In genomic region chr1:114153621-114154145, GRCh38 we compare ENCODE assay signal across 8 cellular contexts. TPM values are rescaled to one million over a fixed set of nuclear protein-coding genes. Genes with fewer than 3 reads are reported as not detected.
A peak's percentile ranks its signal among the peaks of the same experiment; 100 is the strongest.
DNase-seq lines count a peak whose midpoint lies in the region; ATAC-seq and TF ChIP-seq lines count a peak whose summit lies in the region.
"Had no signal": no experiment of that assay in that cellular context is flagged by ENCODE, and none has a peak within 500 bp of the region (broad histone marks: within the 10 kb centered on the region; RNA-seq: fewer than 3 reads in every experiment).

A gene with protein sequence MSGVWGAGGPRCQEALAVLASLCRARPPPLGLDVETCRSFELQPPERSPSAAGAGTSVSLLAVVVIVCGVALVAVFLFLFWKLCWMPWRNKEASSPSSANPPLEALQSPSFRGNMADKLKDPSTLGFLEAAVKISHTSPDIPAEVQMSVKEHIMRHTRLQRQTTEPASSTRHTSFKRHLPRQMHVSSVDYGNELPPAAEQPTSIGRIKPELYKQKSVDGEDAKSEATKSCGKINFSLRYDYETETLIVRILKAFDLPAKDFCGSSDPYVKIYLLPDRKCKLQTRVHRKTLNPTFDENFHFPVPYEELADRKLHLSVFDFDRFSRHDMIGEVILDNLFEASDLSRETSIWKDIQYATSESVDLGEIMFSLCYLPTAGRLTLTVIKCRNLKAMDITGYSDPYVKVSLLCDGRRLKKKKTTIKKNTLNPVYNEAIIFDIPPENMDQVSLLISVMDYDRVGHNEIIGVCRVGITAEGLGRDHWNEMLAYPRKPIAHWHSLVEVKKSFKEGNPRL (minus strand): TSS chr1:114153869. CDS start chr1:114153772, 97 bp downstream.

- H3K36me3 Mint-ChIP-seq in activated T-cell treated with anti-CD3 and anti-CD28 coated beads, Interleukin-2, amount 50 U/mL, for 72 hours (ENCODE audit: insufficient read depth in 2 of 2): no peaks in the 10 kb centered on the region
- no peaks in the 10 kb centered on the region for H3K36me3 Mint-ChIP-seq in stimulated activated effector memory CD8-positive, alpha-beta T cell treated with anti-CD3 and anti-CD28 coated beads, Interleukin-12 subunit alpha, Interleukin-12 subunit beta, amount 100 ng/mL, for 72 hours
- no peaks in the 10 kb centered on the region for H3K36me3 Mint-ChIP-seq in Calu3 (ENCODE audit: insufficient read depth, unreplicated experiment)

- peaks cover 24% of the 10 kb centered on the region for H3K36me3 ChIP-seq in HUES48 (ENCODE audit: control insufficient read depth, insufficient read depth, low read length)

- H3K27me3 ChIP-seq in HUES48 (ENCODE audit: control insufficient read depth, insufficient read depth, low read length): peaks cover 30% of the 10 kb centered on the region

- peaks cover 14% of the 10 kb centered on the region for H3K4me1 Mint-ChIP-seq in activated T-cell treated with anti-CD3 and anti-CD28 coated beads, Interleukin-2, amount 50 U/mL, for 72 hours (ENCODE audit: low read depth)
- H3K4me1 Mint-ChIP-seq in stimulated activated effector memory CD8-positive, alpha-beta T cell treated with anti-CD3 and anti-CD28 coated beads, Interleukin-12 subunit alpha, Interleukin-12 subunit beta, amount 100 ng/mL, for 72 hours: peaks cover 14% of the 10 kb centered on the region
- no peaks in the 10 kb centered on the region for H3K4me1 Mint-ChIP-seq in Calu3 (ENCODE audit: low read depth, unreplicated experiment)

- H3K27ac ChIP-seq in HUES48 (ENCODE audit: low read depth, low read length): no peak within 1 kb of the TSS

- peak within 1 kb of the TSS; percentile 79 for H3K9ac ChIP-seq in HUES48 (ENCODE audit: low read depth, low read length)

- peak within 1 kb of the TSS; percentile 45 to 72 for H3K4me3 Mint-ChIP-seq in activated T-cell treated with anti-CD3 and anti-CD28 coated beads, Interleukin-2, amount 50 U/mL, for 72 hours
- peak within 1 kb of the TSS; percentile 63 for H3K4me3 Mint-ChIP-seq in stimulated activated effector memory CD8-positive, alpha-beta T cell treated with anti-CD3 and anti-CD28 coated beads, Interleukin-12 subunit alpha, Interleukin-12 subunit beta, amount 100 ng/mL, for 72 hours
- no peak within 1 kb of the TSS for H3K4me3 Mint-ChIP-seq in Calu3 (ENCODE audit: low read depth, unreplicated experiment)

- ATAC-seq in activated T-cell treated with anti-CD3 and anti-CD28 coated beads, Interleukin-2, amount 50 U/mL, for 72 hours (replicated peaks in 1 of 2): peak in 1 of 2 donors; percentile 43
- ATAC-seq in stimulated activated effector memory CD8-positive, alpha-beta T cell treated with anti-CD3 and anti-CD28 coated beads, Interleukin-12 subunit alpha, Interleukin-12 subunit beta, amount 100 ng/mL, for 72 hours: peak; percentile 32
- no peak for ATAC-seq in HG03469 (IDR thresholded peaks at IDR 0.05; ENCODE audit: unreplicated experiment)

- H3K4me3 ChIP-seq in HUES48 (ENCODE audit: low read depth, low read length): peak within 1 kb of the TSS; percentile 87
- peak within 1 kb of the TSS; percentile 93 for H3K4me3 ChIP-seq in iPS-18c (ENCODE audit: insufficient read depth, low read depth, low read length)

- H3K9me3 Mint-ChIP-seq in activated T-cell treated with anti-CD3 and anti-CD28 coated beads, Interleukin-2, amount 50 U/mL, for 72 hours: no peaks in the 10 kb centered on the region
- H3K9me3 Mint-ChIP-seq in stimulated activated effector memory CD8-positive, alpha-beta T cell treated with anti-CD3 and anti-CD28 coated beads, Interleukin-12 subunit alpha, Interleukin-12 subunit beta, amount 100 ng/mL, for 72 hours: no peaks in the 10 kb centered on the region
- H3K9me3 Mint-ChIP-seq in Calu3 (ENCODE audit: low read depth, unreplicated experiment): no peaks in the 10 kb centered on the region

- peaks cover 84% of the 10 kb centered on the region for H3K27me3 Mint-ChIP-seq in activated T-cell treated with anti-CD3 and anti-CD28 coated beads, Interleukin-2, amount 50 U/mL, for 72 hours (ENCODE audit: low read depth)
- peaks cover 82% of the 10 kb centered on the region for H3K27me3 Mint-ChIP-seq in Calu3 (ENCODE audit: unreplicated experiment)

- BruUV-seq in Calu3 (replicated peaks; lab: Mats Ljungman, UMichigan): no TSS peak

- no peak within 1 kb of the TSS for H3K27ac Mint-ChIP-seq in activated T-cell treated with anti-CD3 and anti-CD28 coated beads, Interleukin-2, amount 50 U/mL, for 72 hours
- H3K27ac Mint-ChIP-seq in stimulated activated effector memory CD8-positive, alpha-beta T cell treated with anti-CD3 and anti-CD28 coated beads, Interleukin-12 subunit alpha, Interleukin-12 subunit beta, amount 100 ng/mL, for 72 hours: no peak within 1 kb of the TSS
- H3K27ac Mint-ChIP-seq in Calu3 (ENCODE audit: unreplicated experiment): no peak within 1 kb of the TSS

- DNase-seq in activated T-cell treated with anti-CD3 and anti-CD28 coated beads, Interleukin-2, amount 50 U/mL, for 72 hours: peak; percentile 8 to 14
- DNase-seq in stimulated activated effector memory CD8-positive, alpha-beta T cell treated with anti-CD3 and anti-CD28 coated beads, Interleukin-12 subunit alpha, Interleukin-12 subunit beta, amount 100 ng/mL, for 72 hours (ENCODE audit: low spot score in 2 of 2): peak in 1 of 2 donors; percentile 51
- DNase-seq in NCI-H1436 treated with DMSO at 0.1 percent for 48 hours (lab: John Stamatoyannopoulos, UW) (no peak), Calu3 (no peak)

- intact Hi-C loops in Calu3 (cut with micrococcal nuclease; ENCODE audit: unreplicated experiment): no loop called here

- peaks cover 51% of the 10 kb centered on the region for H3K4me1 ChIP-seq in HUES48 (ENCODE audit: control insufficient read depth, insufficient read depth, low read length)

- CTCF ChIA-PET in Calu3 (lab: Charles Lee): no interaction called here

- no peak for TF ChIP-seq CTCF in Calu3 (IDR thresholded peaks at IDR 0.05; ENCODE audit: unreplicated experiment)

- no peaks in the 10 kb centered on the region for H3K9me3 ChIP-seq in HUES48 (ENCODE audit: control insufficient read depth, insufficient read depth, low read length)
- peaks cover 2% of the 10 kb centered on the region for H3K9me3 ChIP-seq in iPS-18c (ENCODE audit: control insufficient read depth, insufficient read depth, low read length)

RNA-seq across cellular contexts. Expression of the gene that starts here (rescaled TPM):
- total RNA-seq in activated T-cell treated with anti-CD3 and anti-CD28 coated beads, Interleukin-2, amount 50 U/mL, for 72 hours: not detected
- not detected in 2 replicates for total RNA-seq in Calu3 (2022)
- total RNA-seq: dermis microvascular lymphatic vessel endothelial cell had no signal

Comparison
In these comparisons a context has a peak if more than half of its experiments do, and no peak if none do; other contexts are left out.
1. Peak in DNase-seq in activated T-cell treated with anti-CD3 and anti-CD28 coated beads, Interleukin-2, amount 50 U/mL, for 72 hours; RNA of the gene not detected or under 1 TPM.